ENCODE assay signal across 19 cellular contexts in the genomic region with DNA sequence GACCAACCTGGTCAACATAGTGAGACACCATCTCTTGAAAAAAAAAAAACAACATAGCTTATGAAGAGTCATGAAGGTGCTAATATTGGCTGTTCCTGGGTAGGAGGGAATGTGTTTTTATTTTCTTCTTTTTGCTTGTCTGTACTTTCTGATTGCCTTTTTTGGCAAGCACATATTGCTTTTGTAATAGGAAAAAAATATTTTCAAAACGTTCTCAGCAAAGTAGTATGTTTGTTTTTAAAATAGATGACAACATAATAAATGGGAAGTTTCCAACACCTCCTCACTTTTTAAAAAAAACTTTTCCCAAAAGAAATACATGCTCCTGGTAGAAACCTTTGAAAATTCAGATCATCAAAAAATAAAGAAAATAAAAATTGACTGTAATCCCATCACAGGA. TPM values are rescaled to one million over a fixed set of nuclear protein-coding genes. Genes with fewer than 3 reads are reported as not detected.
DNase-seq lines count a peak whose midpoint lies in the region; ATAC-seq and TF ChIP-seq lines count a peak whose summit lies in the region.
"Had no signal": no experiment of that assay in that cellular context is flagged by ENCODE, and none has a peak within 500 bp of the region (broad histone marks: within the 10 kb centered on the region; RNA-seq: fewer than 3 reads in every experiment).

No MANE protein-coding gene starts in this region.

- H3K27ac ChIP-seq in coronary artery: peak overlapping the region; percentile 37 to 88
- H3K27ac ChIP-seq in muscle layer of duodenum (ENCODE audit: low read length): peak overlapping the region; percentile 82
- peak overlapping the region; percentile 43 for H3K27ac ChIP-seq in thoracic aorta
- H3K27ac ChIP-seq in foreskin keratinocyte: no peak overlapping the region
- H3K27ac ChIP-seq: parathyroid adenoma had no signal

- H3K9me3 ChIP-seq in muscle layer of duodenum (ENCODE audit: control insufficient read depth in 1 of 2, low read length in 2 of 2) (no peaks in the 10 kb centered on the region), thoracic aorta (no peaks in the 10 kb centered on the region)

- H3K27me3 ChIP-seq in muscle layer of duodenum (ENCODE audit: low read depth, low read length): no peaks in the 10 kb centered on the region
- H3K27me3 ChIP-seq in thoracic aorta (replicated peaks; ENCODE audit: insufficient read depth): no peaks in the 10 kb centered on the region
- H3K27me3 ChIP-seq in foreskin keratinocyte: no peaks in the 10 kb centered on the region

- H3K4me3 ChIP-seq in coronary artery (no peak overlapping the region), muscle layer of duodenum (ENCODE audit: low read depth in 1 of 2, low read length in 2 of 2) (no peak overlapping the region), thoracic aorta (no peak overlapping the region)

- DNase-seq in CD1c-positive myeloid dendritic cell (ENCODE audit: extremely low spot score): peak; percentile 55
- no peak for DNase-seq in coronary artery (ENCODE audit: low spot score)
- no peak for DNase-seq in thoracic aorta (ENCODE audit: low spot score)
- no peak for DNase-seq in globus pallidus (ENCODE audit: low spot score)
- no peak for DNase-seq in foreskin keratinocyte
- DNase-seq: activated CD4-positive, alpha-beta T cell treated with anti-CD3 and anti-CD28 coated beads, Interleukin-2, amount 10 ng/mL, durations not matched to agents 24 days and 14 days; activated naive CD8-positive, alpha-beta T cell treated with anti-CD3 and anti-CD28 coated beads for 36 hours; DMS153; islet precursor cell; NCI-H1694 treated with DMSO at 0.1 percent for 48 hours; NCI-H2227 treated with DMSO at 0.1 percent for 48 hours; NCI-H82; stimulated activated CD4-positive, alpha-beta T cell treated with anti-CD3 and anti-CD28 coated beads, Interleukin-2, amount 100 ng/mL, for 48 hours; stimulated activated naive CD8-positive, alpha-beta T cell treated with anti-CD3 and anti-CD28 coated beads, Interleukin-15, Interleukin-2, amounts not matched to agents 100 U/mL and 50 U/mL, for 24 hours; T-helper 1 cell had no signal

- H3K4me1 ChIP-seq in muscle layer of duodenum (ENCODE audit: control insufficient read depth in 1 of 2, insufficient read depth in 2 of 2, low read length in 2 of 2) (peaks cover 6 to 14% of the 10 kb centered on the region in 2 donors), thoracic aorta (ENCODE audit: control insufficient read depth in 1 of 2, low read depth in 2 of 2) (peaks cover 3 to 26% of the 10 kb centered on the region in 2 donors), foreskin keratinocyte (peaks cover 3% of the 10 kb centered on the region)

- TF ChIP-seq CTCF in coronary artery (IDR thresholded peaks at IDR 0.05): no peak
- no peak for TF ChIP-seq CTCF in thoracic aorta (IDR thresholded peaks at IDR 0.05)
- TF ChIP-seq CTCF in foreskin keratinocyte (conservative IDR thresholded peaks at IDR 0.05): no peak

- no peak for ATAC-seq in thoracic aorta (ENCODE audit: insufficient number of reproducible peaks, low FRiP score, low read depth)
- no peak for ATAC-seq in GM19328 (IDR thresholded peaks at IDR 0.05; ENCODE audit: unreplicated experiment)
- no peak for ATAC-seq in foreskin keratinocyte
- ATAC-seq in GM18520 (IDR thresholded peaks at IDR 0.05; ENCODE audit: unreplicated experiment): no peak
- ATAC-seq: stimulated activated naive CD8-positive, alpha-beta T cell treated with anti-CD3 and anti-CD28 coated beads, Interleukin-15, Interleukin-2, amounts not matched to agents 100 U/mL and 50 U/mL, for 24 hours had no signal

- H3K36me3 ChIP-seq in muscle layer of duodenum (ENCODE audit: control insufficient read depth in 1 of 2, insufficient read depth in 2 of 2, low read length in 2 of 2) (peaks cover 0 to 9% of the 10 kb centered on the region in 2 donors), thoracic aorta (no peaks in the 10 kb centered on the region)

RNA-seq across cellular contexts. Expression of a gene that starts 20.9 kb away (rescaled TPM):
- total RNA-seq in thoracic aorta: 1,000 to 10,000 TPM in 1 of 2 donors, 100 to 1,000 TPM in 1; 358 to 3,038 TPM
- total RNA-seq in foreskin keratinocyte: 59.6 and 63.2 TPM in 2 replicates
- 24.5 and 33.4 TPM in 2 replicates for polyA plus RNA-seq in foreskin keratinocyte
